Comparison of ENCODE assay signal across 12 cellular contexts in genomic region chr10:103442031-103442461, GRCh38. TPM values are rescaled to one million over a fixed set of nuclear protein-coding genes. Genes with fewer than 3 reads are reported as not detected.
A peak's percentile ranks its signal among the peaks of the same experiment; 100 is the strongest.
DNase-seq lines count a peak whose midpoint lies in the region; ATAC-seq and TF ChIP-seq lines count a peak whose summit lies in the region.
"Had no signal": no experiment of that assay in that cellular context is flagged by ENCODE, and none has a peak within 500 bp of the region (broad histone marks: within the 10 kb centered on the region; RNA-seq: fewer than 3 reads in every experiment).

No MANE protein-coding gene starts in this region.

- H3K4me1 ChIP-seq in adipocyte (ENCODE audit: control insufficient read depth, insufficient read depth, low read length), result peaks cover 42% of the 10 kb centered on the region
- peaks cover 14% of the 10 kb centered on the region for H3K4me1 ChIP-seq in psoas muscle

- intact Hi-C loops in psoas muscle (cut with DNase I), result no loop called here

- H3K27me3 ChIP-seq in adipocyte (replicated peaks; ENCODE audit: control insufficient read depth, insufficient read depth, low read length) (no peaks in the 10 kb centered on the region), psoas muscle (ENCODE audit: insufficient read depth in 3 of 3, low read length in 2 of 3) (no peaks in the 10 kb centered on the region)

- ATAC-seq in psoas muscle (peak; percentile 60 to 76 (median 66)), HG02938 (IDR thresholded peaks at IDR 0.05; ENCODE audit: unreplicated experiment) (no peak), HG02623 (IDR thresholded peaks at IDR 0.05; ENCODE audit: unreplicated experiment) (no peak)
- ATAC-seq: natural killer cell treated with Interleukin-12 subunit alpha and Interleukin-12 subunit beta and Interleukin-15 and Interleukin-18, amount 100 ng/mL, for 72 hours had no signal

- H3K9me3 ChIP-seq in adipocyte (ENCODE audit: control insufficient read depth, low read length) (no peaks in the 10 kb centered on the region), psoas muscle (no peaks in the 10 kb centered on the region)

- H3K36me3 ChIP-seq in adipocyte (ENCODE audit: control insufficient read depth, insufficient read depth, low read length, severe bottlenecking) (peaks cover 80% of the 10 kb centered on the region), psoas muscle (ENCODE audit: insufficient read depth in 1 of 2, low read depth in 1 of 2) (peaks cover 16 to 100% of the 10 kb centered on the region in 2 donors)

- peak overlapping the region; percentile 33 for H3K27ac ChIP-seq in psoas muscle

- TF ChIP-seq CTCF in psoas muscle (IDR thresholded peaks at IDR 0.05), result peak; percentile 3

- H3K4me3 ChIP-seq in adipocyte (ENCODE audit: low read length) (no peak overlapping the region), psoas muscle (no peak overlapping the region)

- DNase-seq in ELR (ENCODE audit: low read depth), result peak; percentile 32
- DNase-seq in adipocyte (ENCODE audit: low read depth), result peak; percentile 7
- DNase-seq in glomerular visceral epithelial cell (ENCODE audit: extremely low spot score), result peak; percentile 55
- peak; percentile 49 to 66 for DNase-seq in psoas muscle
- DNase-seq in NCI-H2081 (lab: John Stamatoyannopoulos, UW), result no peak
- DNase-seq in activated CD4-positive, CD25-positive, alpha-beta regulatory T cell (lab: John Stamatoyannopoulos, UW), result no peak
- DNase-seq: activated CD4-positive, alpha-beta T cell treated with anti-CD3 and anti-CD28 coated beads for 48 hours; NCI-H1092 treated with DMSO at 0.1 percent for 48 hours; stimulated activated CD8-positive, alpha-beta memory T cell treated with anti-CD3 and anti-CD28 coated beads, Interleukin-4, amount 100 ng/mL, for 48 hours had no signal

- WGBS in psoas muscle, 3 donors, result 77 to 80% (median 78%) methylated on average over 13 of the region's 13 CpGs

- H3K9ac ChIP-seq in adipocyte (ENCODE audit: low read length), result peak overlapping the region; percentile 52

RNA-seq across cellular contexts. Expression of gene CALHM2, which starts 10.1 kb away (rescaled TPM):
- total RNA-seq in psoas muscle, result 1 to 10 TPM; 6.5 to 9.3 (median 7.3) TPM
- 1 to 10 TPM; 6.3 to 7.8 (median 7.5) TPM for polyA plus RNA-seq in psoas muscle

RNA-seq across cellular contexts. Expression of gene CALHM1, which starts 16.7 kb away (rescaled TPM):
- not detected for total RNA-seq in psoas muscle
- polyA plus RNA-seq in psoas muscle, result not detected
- total RNA-seq: natural killer cell treated with Interleukin-12 subunit alpha and Interleukin-12 subunit beta and Interleukin-15 and Interleukin-18, amount 100 ng/mL, for 72 hours had no signal

RNA-seq across cellular contexts. Expression of gene CALHM3, which starts 37.0 kb away (rescaled TPM):
- not detected for total RNA-seq in psoas muscle
- not detected for polyA plus RNA-seq in psoas muscle
- total RNA-seq: natural killer cell treated with Interleukin-12 subunit alpha and Interleukin-12 subunit beta and Interleukin-15 and Interleukin-18, amount 100 ng/mL, for 72 hours had no signal

RNA-seq across cellular contexts. Expression of gene PDCD11, which starts 45.6 kb away (rescaled TPM):
- 10 to 100 TPM; 14.5 to 34.7 (median 25.0) TPM for total RNA-seq in psoas muscle
- 10 to 100 TPM; 13.1 to 34.0 (median 19.1) TPM for polyA plus RNA-seq in psoas muscle

RNA-seq across cellular contexts. Expression of gene ATP5MK, which starts 45.8 kb away (rescaled TPM):
- 100 to 1,000 TPM; 573 to 670 (median 643) TPM for total RNA-seq in psoas muscle
- polyA plus RNA-seq in psoas muscle, result 1,000 to 10,000 TPM; 1,165 to 1,454 (median 1,440) TPM

Comparison
In these comparisons a context has a peak if more than half of its experiments do, and no peak if none do; other contexts are left out.
1. DNase-seq: peak in ELR (single experiment), adipocyte (single experiment), glomerular visceral epithelial cell (single experiment) and psoas muscle (2 of 2); none in NCI-H2081 (0 of 2) and activated CD4-positive, CD25-positive, alpha-beta regulatory T cell (0 of 4).
2. ATAC-seq: peak in psoas muscle (4 of 4); none in HG02938 (single experiment) and HG02623 (single experiment).